In the genomic region with DNA sequence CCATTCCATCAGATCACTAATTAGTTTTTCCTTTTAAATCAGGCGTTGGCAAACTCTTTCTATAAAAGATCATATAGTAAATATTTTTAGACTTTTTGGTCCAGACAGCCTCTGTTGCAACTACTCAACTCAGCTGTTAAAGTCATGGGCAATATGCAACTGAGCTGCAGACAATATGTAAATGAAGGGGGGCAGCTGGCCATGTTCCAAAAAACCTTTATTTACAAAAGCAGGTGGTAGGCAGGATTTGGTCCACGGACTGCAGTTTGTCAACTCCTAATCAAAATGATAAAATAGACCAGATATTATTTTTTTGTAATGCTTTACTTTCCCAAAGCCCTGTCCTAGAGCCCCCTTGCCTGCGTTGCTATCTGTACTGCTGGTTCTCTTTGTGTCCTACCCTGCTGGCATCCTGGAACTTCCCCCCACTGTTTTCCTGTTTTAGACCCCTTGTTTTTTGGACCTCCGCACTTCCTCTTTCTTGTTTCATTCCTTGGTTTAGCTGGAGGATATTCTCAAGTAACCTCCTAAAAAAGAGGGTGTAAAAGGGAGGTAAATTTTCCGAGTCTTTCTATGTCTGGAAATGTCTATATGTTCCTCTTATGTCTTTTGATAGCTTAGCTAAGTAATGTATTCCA, we compare ENCODE assay signal across 23 cellular contexts. TPM values are rescaled to one million over a fixed set of nuclear protein-coding genes. Genes with fewer than 3 reads are reported as not detected.
DNase-seq lines count a peak whose midpoint lies in the region; ATAC-seq, FAIRE-seq and TF ChIP-seq lines count a peak whose summit lies in the region.
"Had no signal": no experiment of that assay in that cellular context is flagged by ENCODE, and none has a peak within 500 bp of the region (broad histone marks: within the 10 kb centered on the region; RNA-seq: fewer than 3 reads in every experiment).

No MANE protein-coding gene starts in this region.

- H3K9ac ChIP-seq in GM12878 (ENCODE audit: control insufficient read depth, insufficient read depth, low read length) = no peak overlapping the region

- H3K79me2 ChIP-seq in GM12878 (ENCODE audit: control insufficient read depth, insufficient read depth, low read length) = no peaks in the 10 kb centered on the region

- no peak overlapping the region for H2AFZ ChIP-seq in GM12878 (ENCODE audit: control insufficient read depth, low read depth, low read length)

- H3K4me1 ChIP-seq in GM12878 (ENCODE audit: control insufficient read depth, insufficient read depth, low read length) (no peaks in the 10 kb centered on the region), HAP-1 (no peaks in the 10 kb centered on the region)
- H3K4me1 ChIP-seq: gastroesophageal sphincter, Peyer's patch had no signal

- H3K4me1 Mint-ChIP-seq in activated naive CD4-positive, alpha-beta T cell treated with anti-CD3 and anti-CD28 coated beads, Interleukin-2, amount 50 U/mL, for 24 hours = peaks cover 41% of the 10 kb centered on the region

- in situ Hi-C loops in GM12878 (cut with MboI) (no loop called here), HAP-1 (cut with MboI; ENCODE audit: low sequenced_read_pairs) (no loop called here)

- CTCF ChIA-PET in GM12878 (lab: Yijun Ruan, JAX) = no interaction called here

- DNase-seq in activated naive CD4-positive, alpha-beta T cell treated with anti-CD3 and anti-CD28 coated beads, Interleukin-2, amount 50 U/mL, for 72 hours (ENCODE audit: low spot score in 2 of 2) = no peak
- peak; percentile 73 for DNase-seq in NAMALWA (ENCODE audit: low spot score)
- no peak for DNase-seq in GM12878 (ENCODE audit: low read depth, low spot score)
- DNase-seq in DMS153 (lab: John Stamatoyannopoulos, UW) = no peak
- no peak for DNase-seq in EL
- DNase-seq in HAP-1 (ENCODE audit: low spot score in 2 of 2) = no peak
- DNase-seq: activated CD4-positive, alpha-beta T cell treated with anti-CD3 and anti-CD28 coated beads for 36 hours; activated effector memory CD4-positive, alpha-beta T cell treated with Interleukin-2 at 50 U/mL for 16 hours; CD8-positive, alpha-beta memory T cell; left lung; mucosa of descending colon; NCI-H187 treated with DMSO at 0.1 percent for 48 hours; NCI-H524; Peyer's patch; stimulated activated naive CD8-positive, alpha-beta T cell treated with anti-CD3 and anti-CD28 coated beads, Interleukin-15, Interleukin-2, amounts not matched to agents 100 U/mL and 50 U/mL, for 24 hours; trophoblast cell had no signal

- H3K9me3 Mint-ChIP-seq in activated naive CD4-positive, alpha-beta T cell treated with anti-CD3 and anti-CD28 coated beads, Interleukin-2, amount 50 U/mL, for 24 hours = peaks cover 11% of the 10 kb centered on the region
- peaks cover 14 to 19% of the 10 kb centered on the region in 2 donors for H3K9me3 Mint-ChIP-seq in activated naive CD4-positive, alpha-beta T cell treated with anti-CD3 and anti-CD28 coated beads, Interleukin-2, amount 50 U/mL, for 72 hours

- H4K20me1 ChIP-seq in GM12878 (ENCODE audit: control insufficient read depth, insufficient read depth) = no peaks in the 10 kb centered on the region

- H3K27me3 Mint-ChIP-seq in activated naive CD4-positive, alpha-beta T cell treated with anti-CD3 and anti-CD28 coated beads, Interleukin-2, amount 50 U/mL, for 24 hours = no peaks in the 10 kb centered on the region
- H3K27me3 Mint-ChIP-seq: activated CD4-positive, alpha-beta T cell treated with anti-CD3 and anti-CD28 coated beads for 36 hours had no signal

- no peaks in the 10 kb centered on the region for H3K36me3 ChIP-seq in GM12878 (ENCODE audit: control insufficient read depth in 2 of 2, insufficient read depth in 2 of 2, low read length in 1 of 2)
- no peaks in the 10 kb centered on the region for H3K36me3 ChIP-seq in HAP-1 (replicated peaks)
- H3K36me3 ChIP-seq: gastroesophageal sphincter, left lung, Peyer's patch, right atrium auricular region had no signal

- POLR2A ChIA-PET in GM12878 (lab: Charles Lee) = no interaction called here

- TF ChIP-seq CTCF in GM12878 (IDR thresholded peaks at IDR 0.05 in 2 of 3, conservative IDR thresholded peaks at IDR 0.05 in 1 of 3; ENCODE audit: control insufficient read depth in 2 of 3, extremely low read depth in 1 of 3, insufficient read depth in 1 of 3, low read depth in 3 of 3, low read length in 3 of 3) = no peak

- WGBS in GM12878 (ENCODE audit: insufficient coverage, insufficient replicate concordance, low lambda C conversion rate, missing lambda C conversion rate) = 1% methylated on average over 5 of the region's 5 CpGs

- no peak overlapping the region for H3K4me2 ChIP-seq in GM12878 (ENCODE audit: control insufficient read depth, insufficient read depth)

- intact Hi-C loops in GM12878 (cut with micrococcal nuclease; ENCODE audit: unreplicated experiment) = loop anchor here (5.0 kb wide), 1 partner anchor 47 kb away; no protein-coding TSS in a partner anchor

- H3K36me3 Mint-ChIP-seq in activated naive CD4-positive, alpha-beta T cell treated with anti-CD3 and anti-CD28 coated beads, Interleukin-2, amount 50 U/mL, for 24 hours = peaks cover 10% of the 10 kb centered on the region
- H3K36me3 Mint-ChIP-seq in activated naive CD4-positive, alpha-beta T cell treated with anti-CD3 and anti-CD28 coated beads, Interleukin-2, amount 50 U/mL, for 72 hours = peaks cover 11 to 22% of the 10 kb centered on the region in 2 donors

- no peak overlapping the region for H3K27ac ChIP-seq in GM12878 (ENCODE audit: control insufficient read depth, insufficient read depth)
- H3K27ac ChIP-seq: gastroesophageal sphincter, Peyer's patch had no signal

- no peak for ATAC-seq in activated naive CD4-positive, alpha-beta T cell treated with anti-CD3 and anti-CD28 coated beads, Interleukin-2, amount 50 U/mL, for 72 hours
- ATAC-seq in GM12878 (no peak), GM19023 (IDR thresholded peaks at IDR 0.05; ENCODE audit: unreplicated experiment) (no peak)
- ATAC-seq: activated CD4-positive, alpha-beta T cell treated with anti-CD3 and anti-CD28 coated beads for 36 hours; esophagus mucosa; gastroesophageal sphincter; left lung; mucosa of descending colon; stimulated activated naive CD8-positive, alpha-beta T cell treated with anti-CD3 and anti-CD28 coated beads, Interleukin-15, Interleukin-2, amounts not matched to agents 100 U/mL and 50 U/mL, for 24 hours had no signal

- no peak for TF ChIP-seq RAD21 in GM12878 (IDR thresholded peaks at IDR 0.05; ENCODE audit: insufficient read depth, low read depth, low read length)

- H3K27me3 ChIP-seq in GM12878 (replicated peaks in 1 of 2; ENCODE audit: control insufficient read depth in 2 of 2, insufficient read depth in 2 of 2, low read length in 1 of 2) (no peaks in the 10 kb centered on the region; a peak in 1 of 4 replicates), HAP-1 (ENCODE audit: low read depth) (no peaks in the 10 kb centered on the region)
- H3K27me3 ChIP-seq: gastroesophageal sphincter, left lung, Peyer's patch, right atrium auricular region had no signal

- SMC1A ChIA-PET in GM12878 (lab: Charles Lee; ENCODE audit: uncharacterized antibody, unreplicated experiment) = interaction anchor here (1.3 kb wide), 1 partner anchor 27 kb away, joined by 6 read pairs; no protein-coding TSS in a partner anchor

- RAD21 ChIA-PET in GM12878 (lab: Charles Lee; ENCODE audit: unreplicated experiment) = no interaction called here

- 0 out of 3 replicates have a peak, but pooled peaks cover 2% of the 10 kb centered on the region for H3K9me3 ChIP-seq in GM12878 (replicated peaks; ENCODE audit: control insufficient read depth, insufficient read depth, low read length)
- no peaks in the 10 kb centered on the region for H3K9me3 ChIP-seq in HAP-1
- H3K9me3 ChIP-seq: mucosa of descending colon had no signal

- no peak for FAIRE-seq in GM12878 (lab: Jason Lieb, UNC)

- H3K4me3 Mint-ChIP-seq in activated naive CD4-positive, alpha-beta T cell treated with anti-CD3 and anti-CD28 coated beads, Interleukin-2, amount 50 U/mL, for 24 hours = no peak overlapping the region
- H3K4me3 Mint-ChIP-seq: activated CD4-positive, alpha-beta T cell treated with anti-CD3 and anti-CD28 coated beads for 36 hours; CD8-positive, alpha-beta memory T cell had no signal

- no peak overlapping the region for H3K4me3 ChIP-seq in GM12878
- H3K4me3 ChIP-seq in HAP-1 = no peak overlapping the region
- H3K4me3 ChIP-seq: gastroesophageal sphincter, left lung, mucosa of descending colon, Peyer's patch, right atrium auricular region had no signal

- TF ChIP-seq EP300 in GM12878 (IDR thresholded peaks at IDR 0.05; ENCODE audit: borderline replicate concordance in 1 of 2, control insufficient read depth in 1 of 2, low read depth in 2 of 2, low read length in 2 of 2) = no peak

- BruUV-seq in GM12878 (replicated peaks; lab: Mats Ljungman, UMichigan) = no TSS peak

- peak overlapping the region; percentile 6 for H3K27ac Mint-ChIP-seq in activated naive CD4-positive, alpha-beta T cell treated with anti-CD3 and anti-CD28 coated beads, Interleukin-2, amount 50 U/mL, for 24 hours
- no peak overlapping the region for H3K27ac Mint-ChIP-seq in activated naive CD4-positive, alpha-beta T cell treated with anti-CD3 and anti-CD28 coated beads, Interleukin-2, amount 50 U/mL, for 72 hours
- H3K27ac Mint-ChIP-seq: activated CD4-positive, alpha-beta T cell treated with anti-CD3 and anti-CD28 coated beads for 36 hours had no signal

- no peak for TF ChIP-seq POLR2A in GM12878 (IDR thresholded peaks at IDR 0.05; ENCODE audit: low read depth, low read length)

TF ChIP-seq in GM12878, 131 proteins besides CTCF, POLR2A, EP300 and RAD21 (continues in another document):
- TF ChIP-seq SREBF2 (IDR thresholded peaks at IDR 0.05; ENCODE audit: low read length) (no peak), SPI1 (IDR thresholded peaks at IDR 0.05; ENCODE audit: borderline replicate concordance, insufficient read depth, low read depth, low read length) (peak; percentile 67; the same call in 1 of the 2 replicates)

RNA-seq across cellular contexts. Expression of a gene that starts 24.7 kb away (rescaled TPM):
- 10 to 100 TPM; 11.0 to 26.9 TPM for total RNA-seq in activated naive CD4-positive, alpha-beta T cell treated with anti-CD3 and anti-CD28 coated beads, Interleukin-2, amount 50 U/mL, for 72 hours
- not detected in 2 replicates for total RNA-seq in GM12878 (2013; cell fraction: nucleolus; rRNA removed)
- total RNA-seq in GM12878 (2014; rRNA removed) (not detected in 2 replicates), GM12878 (2014; rRNA removed; fragmentation: Illumina TruSeq; extraction: Trizol) (not detected in 2 replicates), GM12878 (2021) (0.11 and 0.15 TPM in 2 replicates)
- polyA plus RNA-seq in GM12878 (2011; ENCODE audit: low read depth) = not detected
- polyA plus RNA-seq in GM12878 (2011; rRNA removed) (0.04 and 0.10 TPM in 2 replicates), GM12878 (2014; fragmentation: Illumina TruSeq; extraction: Trizol) (not detected in 2 replicates), GM12878 (2014; fragmentation: Nextera tagmentation; extraction: Ambion mirVana) (under 1 TPM in 1 of 2 experiments, not detected in 1; 0.29 TPM), GM12878 (2014; rRNA removed) (not detected in 2 replicates), GM12878 (2016; fragmentation: Nextera tagmentation; extraction: Ambion mirVana) (not detected)
- 0.03 and 0.04 TPM in 2 replicates for polyA plus RNA-seq in GM12878 (2011; cell fraction: cytosol; rRNA removed)
- 0.09 TPM in 1 of 2 replicates, not detected in the other for polyA plus RNA-seq in GM12878 (2011; cell fraction: nucleus; rRNA removed)
- polyA plus RNA-seq in GM12878 (2012) = not detected in 2 replicates
- 0.22 TPM in 1 of 2 replicates, not detected in the other for polyA minus RNA-seq in GM12878 (2011; rRNA and poly(A)+ RNA removed)
- not detected in 2 replicates for polyA minus RNA-seq in GM12878 (2011; cell fraction: cytosol; rRNA and poly(A)+ RNA removed)
- not detected in 2 replicates for polyA minus RNA-seq in GM12878 (2011; cell fraction: nucleus; rRNA and poly(A)+ RNA removed)
- total RNA-seq: HT-29, LHCN-M2 had no signal

Comparison
In these comparisons a context has a peak if more than half of its experiments do, and no peak if none do; other contexts are left out.
1. RNA of a gene that starts 24.7 kb away (total RNA-seq): 11.0 to 26.9 TPM in activated naive CD4-positive, alpha-beta T cell treated with anti-CD3 and anti-CD28 coated beads, Interleukin-2, amount 50 U/mL, for 72 hours; 0.11 to 0.15 TPM in GM12878; every median in the first group is over 10 times any median in the second.